ENCODE assay signal across 8 cellular contexts in genomic region chr18:51196811-51197660, GRCh38. TPM values are rescaled to one million over a fixed set of nuclear protein-coding genes. Genes with fewer than 3 reads are reported as not detected.
DNase-seq lines count a peak whose midpoint lies in the region; ATAC-seq and TF ChIP-seq lines count a peak whose summit lies in the region.

No MANE protein-coding gene starts in this region.

- no peak overlapping the region for H2AFZ ChIP-seq in MM.1S (ENCODE audit: low read length)

- H3F3A ChIP-seq in MM.1S (ENCODE audit: insufficient read depth, low read length) = peaks cover 16% of the 10 kb centered on the region

- TF ChIP-seq CTCF in MM.1S (IDR thresholded peaks at IDR 0.05; ENCODE audit: low read length) (no peak), thoracic aorta (IDR thresholded peaks at IDR 0.05) (no peak)

- peaks cover 48% of the 10 kb centered on the region for H3K79me2 ChIP-seq in MM.1S (ENCODE audit: low read length)

- peak overlapping the region; percentile 97 for H3K9ac ChIP-seq in MM.1S (ENCODE audit: low read length)

- peak; percentile 11 for ATAC-seq in thoracic aorta (ENCODE audit: insufficient number of reproducible peaks, low FRiP score, low read depth)

- H3K27me3 ChIP-seq in MM.1S (replicated peaks; ENCODE audit: insufficient read depth, low read length) (no peaks in the 10 kb centered on the region), thoracic aorta (replicated peaks; ENCODE audit: insufficient read depth) (no peaks in the 10 kb centered on the region)

- peak overlapping the region; percentile 83; the same call in 1 of the 2 replicates for H3K4me2 ChIP-seq in MM.1S (ENCODE audit: low read depth, low read length)

- H3K4me1 ChIP-seq in MM.1S (ENCODE audit: low read length) (peaks cover 16% of the 10 kb centered on the region), thoracic aorta (ENCODE audit: control insufficient read depth in 1 of 2, low read depth in 2 of 2) (peaks cover 21 to 32% of the 10 kb centered on the region in 2 donors)

- H3K36me3 ChIP-seq in MM.1S (replicated peaks; ENCODE audit: insufficient read depth, low read length) (no peaks in the 10 kb centered on the region), thoracic aorta (no peaks in the 10 kb centered on the region)

- no peaks in the 10 kb centered on the region for H3K9me2 ChIP-seq in MM.1S (replicated peaks; ENCODE audit: insufficient read depth, low read length)

- H3K4me3 ChIP-seq in MM.1S (ENCODE audit: low read length) = peak overlapping the region; percentile 99
- H3K4me3 ChIP-seq in thoracic aorta = peak overlapping the region; percentile 97

- H3K27ac ChIP-seq in MM.1S (ENCODE audit: low read length) (peak overlapping the region; percentile 85), epithelial cell of prostate (peak overlapping the region; percentile 93), thoracic aorta (peak overlapping the region; percentile 91 to 96)

- DNase-seq in DMS 273 (lab: John Stamatoyannopoulos, UW; ENCODE audit: unreplicated experiment) (peak; percentile 67), DMS 273 treated with DMSO at 0.1 percent for 48 hours (lab: John Stamatoyannopoulos, UW) (no peak), H4 (ENCODE audit: low spot score) (peak; percentile 36), MM.1S (peak; percentile 39), epithelial cell of prostate (ENCODE audit: low read depth, low spot score) (no peak), mucosa of gallbladder (ENCODE audit: low spot score) (peak; percentile 40), thoracic aorta (ENCODE audit: low spot score) (no peak)
- DNase-seq in activated CD4-positive, alpha-beta T cell treated with anti-CD3 and anti-CD28 coated beads, Interleukin-2, amount 50 U/mL, for 1 hour = peak; percentile 29

- H3K9me3 ChIP-seq in MM.1S (replicated peaks; ENCODE audit: insufficient read depth, low read length) = no peaks in the 10 kb centered on the region
- no peaks in the 10 kb centered on the region for H3K9me3 ChIP-seq in thoracic aorta

- H4K20me1 ChIP-seq in MM.1S (ENCODE audit: insufficient read depth, low read length) = peaks cover 6% of the 10 kb centered on the region; the same call in 1 of the 2 replicates

RNA-seq across cellular contexts. Expression of gene MEX3C, which starts 0.4 kb away (rescaled TPM):
- total RNA-seq in H4 (2014; rRNA removed; shearing (Covaris generic)) = 29.1 and 34.2 TPM in 2 replicates
- total RNA-seq in mucosa of gallbladder (33.2 TPM), thoracic aorta (10 to 100 TPM; 19.0 to 36.3 TPM)

Comparison
In these comparisons a context has a peak if more than half of its experiments do, and no peak if none do; other contexts are left out.
1. DNase-seq: peak in DMS 273 (single experiment), H4 (single experiment), MM.1S (single experiment), activated CD4-positive, alpha-beta T cell treated with anti-CD3 and anti-CD28 coated beads, Interleukin-2, amount 50 U/mL, for 1 hour (single experiment) and mucosa of gallbladder (single experiment); none in DMS 273 treated with DMSO at 0.1 percent for 48 hours (single experiment), epithelial cell of prostate (single experiment) and thoracic aorta (single experiment).
2. Peak in every context shown above with its lines, with median percentiles within 50 percentile points of each other: H3K27ac ChIP-seq.